In the genomic region with DNA sequence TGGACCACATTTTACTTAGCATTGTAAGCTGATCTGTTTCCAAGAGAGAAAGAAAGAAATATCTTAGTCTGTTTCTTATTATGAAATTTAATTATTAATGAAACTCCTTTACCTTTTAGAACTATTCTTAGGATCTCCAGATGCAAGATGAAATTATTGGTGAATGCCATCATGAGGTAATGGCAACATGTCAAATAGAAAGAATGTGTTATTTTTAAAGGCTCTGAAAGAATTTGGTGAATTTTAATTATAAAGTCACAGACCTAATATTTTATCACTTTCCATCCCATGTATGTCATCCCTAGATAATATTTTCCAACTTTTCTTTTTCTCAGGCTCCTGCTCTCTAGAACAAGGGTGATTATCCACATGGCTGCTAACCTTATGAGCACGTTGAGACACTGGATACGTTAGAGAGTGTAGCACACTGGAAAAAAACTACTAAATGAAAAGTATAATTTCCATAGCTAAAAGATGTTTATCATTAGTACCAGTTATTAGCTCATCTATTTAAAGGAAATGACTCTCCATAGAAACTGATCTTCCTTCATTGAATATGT, we compare ENCODE assay signal across 13 cellular contexts.
A peak's percentile ranks its signal among the peaks of the same experiment; 100 is the strongest.
DNase-seq lines count a peak whose midpoint lies in the region; ATAC-seq and TF ChIP-seq lines count a peak whose summit lies in the region.
"Had no signal": no experiment of that assay in that cellular context is flagged by ENCODE, and none has a peak within 500 bp of the region (broad histone marks: within the 10 kb centered on the region; RNA-seq: fewer than 3 reads in every experiment).

No MANE protein-coding gene starts in this region.

- H3K4me3 ChIP-seq in Panc1 (ENCODE audit: low read depth in 2 of 2, low read length in 2 of 2) = no peak overlapping the region

- H3K27me3 ChIP-seq in Panc1 (ENCODE audit: control insufficient read depth, insufficient read depth, low read length) = no peaks in the 10 kb centered on the region

- no TSS peak for BruUV-seq in Panc1 (replicated peaks; lab: Mats Ljungman, UMichigan)

- POLR2A ChIA-PET in Panc1 (lab: Charles Lee) = no interaction called here

- H3K36me3 ChIP-seq in Panc1 (ENCODE audit: control insufficient read depth, insufficient read depth, low read length) = no peaks in the 10 kb centered on the region

- no peak for TF ChIP-seq CTCF in Panc1 (IDR thresholded peaks at IDR 0.05)

- intact Hi-C loops in Panc1 (cut with micrococcal nuclease; ENCODE audit: unreplicated experiment) = no loop called here

- ATAC-seq in Panc1 (no peak), HG03378 (IDR thresholded peaks at IDR 0.05; ENCODE audit: unreplicated experiment) (no peak)

- peak overlapping the region; percentile 64 for H3K27ac ChIP-seq in Panc1 (ENCODE audit: low read length)
- peak overlapping the region; percentile 90 for H3K27ac ChIP-seq in epithelial cell of prostate
- H3K27ac ChIP-seq in substantia nigra (ENCODE audit: low read depth, low read length, poor library complexity, severe bottlenecking) = no peak overlapping the region

- H3K9me3 ChIP-seq in Panc1 (ENCODE audit: control insufficient read depth, insufficient read depth, low read depth, low read length) = peaks cover 12% of the 10 kb centered on the region; the same call in 1 of the 2 replicates

- H3K4me1 ChIP-seq in Panc1 (ENCODE audit: control insufficient read depth, insufficient read depth, low read length) = peaks cover 7% of the 10 kb centered on the region; the same call in 1 of the 2 replicates

- in situ Hi-C loops in Panc1 (cut with HindIII; ENCODE audit: low pct_unique_long_range_greater_than_20kb, low sequenced_read_pairs) = no loop called here

- CTCF ChIA-PET in Panc1 (lab: Charles Lee) = no interaction called here

- DNase-seq in EH (ENCODE audit: low read depth) = peak; percentile 35
- DNase-seq in Panc1 (ENCODE audit: low read depth, low spot score) = no peak
- DNase-seq in epithelial cell of prostate (ENCODE audit: low read depth, low spot score) = no peak
- peak; percentile 16 for DNase-seq in renal cortical epithelial cell (ENCODE audit: low read depth)
- DNase-seq in islet precursor cell = no peak
- DNase-seq in activated CD8-positive, alpha-beta memory T cell treated with anti-CD3 and anti-CD28 coated beads, Interleukin-2, amount 50 U/mL, for 48 hours = no peak
- DNase-seq in substantia nigra (lab: John Stamatoyannopoulos, UW) = no peak
- DNase-seq: KBM-7, NCI-H1694, NCI-H2107, NCI-H748 treated with DMSO at 0.1 percent for 48 hours, Right ventricle myocardium superior had no signal

Comparison
In these comparisons a context has a peak if more than half of its experiments do, and no peak if none do; other contexts are left out.
1. DNase-seq: peak in EH (single experiment) and renal cortical epithelial cell (single experiment); none in Panc1 (single experiment), epithelial cell of prostate (single experiment), islet precursor cell (single experiment), activated CD8-positive, alpha-beta memory T cell treated with anti-CD3 and anti-CD28 coated beads, Interleukin-2, amount 50 U/mL, for 48 hours (single experiment) and substantia nigra (0 of 49).